In the genomic region with DNA sequence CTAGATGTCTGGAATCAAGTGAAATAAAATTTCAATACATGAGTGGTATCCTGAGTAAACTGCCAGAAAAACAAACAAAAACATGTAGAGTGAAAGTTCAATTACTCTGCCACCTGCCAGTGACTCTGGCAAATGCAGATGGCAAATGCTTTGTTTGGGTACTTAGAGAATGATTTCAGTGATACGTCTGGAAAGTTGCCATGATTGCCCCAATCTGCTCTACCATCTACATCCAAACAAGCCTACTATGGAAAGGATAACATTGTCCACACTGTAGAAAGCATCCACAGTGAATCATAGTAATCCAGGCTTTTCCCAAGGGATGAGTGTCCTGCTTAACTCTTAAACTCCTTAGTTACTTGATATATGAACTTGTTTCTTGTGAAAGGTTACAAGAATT, we compare ENCODE assay signal across 14 cellular contexts. TPM values are rescaled to one million over a fixed set of nuclear protein-coding genes. Genes with fewer than 3 reads are reported as not detected.
DNase-seq lines count a peak whose midpoint lies in the region; ATAC-seq and TF ChIP-seq lines count a peak whose summit lies in the region.
"Had no signal": no experiment of that assay in that cellular context is flagged by ENCODE, and none has a peak within 500 bp of the region (broad histone marks: within the 10 kb centered on the region; RNA-seq: fewer than 3 reads in every experiment).

No MANE protein-coding gene starts in this region.

- TF ChIP-seq CTCF in C4-2B (conservative IDR thresholded peaks at IDR 0.05) = peak; percentile 20
- peak; percentile 32 for TF ChIP-seq CTCF in epithelial cell of proximal tubule (conservative IDR thresholded peaks at IDR 0.05; ENCODE audit: low read depth, low read length)

- no peaks in the 10 kb centered on the region for H3K9me3 Mint-ChIP-seq in activated CD4-positive, alpha-beta memory T cell treated with anti-CD3 and anti-CD28 coated beads for 36 hours
- H3K9me3 Mint-ChIP-seq: activated T-cell treated with anti-CD3 and anti-CD28 coated beads, Interleukin-2, amount 50 U/mL, for 72 hours had no signal

- no peak overlapping the region for H3K27ac Mint-ChIP-seq in activated CD4-positive, alpha-beta memory T cell treated with anti-CD3 and anti-CD28 coated beads for 36 hours
- H3K27ac Mint-ChIP-seq: activated T-cell treated with anti-CD3 and anti-CD28 coated beads, Interleukin-2, amount 50 U/mL, for 72 hours; naive B cell had no signal

- no peak overlapping the region for H3K27ac ChIP-seq in C4-2B
- H3K27ac ChIP-seq: BLaER1 treated with 17β-estradiol and CSF1 and Interleukin-3, amounts not matched to agents 10 nM and 100 nM; coronary artery; suprapubic skin had no signal

- peaks cover 37% of the 10 kb centered on the region for H3K27me3 Mint-ChIP-seq in activated CD4-positive, alpha-beta memory T cell treated with anti-CD3 and anti-CD28 coated beads for 36 hours

- peak; percentile 28 for DNase-seq in HT1080 (ENCODE audit: low read depth)
- peak; percentile 92 for DNase-seq in NCI-H748 (lab: John Stamatoyannopoulos, UW; ENCODE audit: unreplicated experiment)
- DNase-seq in epithelial cell of proximal tubule (ENCODE audit: low read depth) = no peak
- DNase-seq in activated CD4-positive, alpha-beta memory T cell treated with anti-CD3 and anti-CD28 coated beads for 36 hours = no peak
- no peak for DNase-seq in activated CD4-positive, alpha-beta T cell treated with anti-CD3 and anti-CD28 coated beads, Interleukin-2, amount 50 U/mL, for 1 hour
- DNase-seq: activated T-cell treated with anti-CD3 and anti-CD28 coated beads, Interleukin-2, amount 50 U/mL, for 72 hours; naive B cell; NCI-H226 had no signal

- peaks cover 31% of the 10 kb centered on the region for H3K4me1 Mint-ChIP-seq in activated CD4-positive, alpha-beta memory T cell treated with anti-CD3 and anti-CD28 coated beads for 36 hours (ENCODE audit: low read depth)

- H3K4me3 Mint-ChIP-seq in activated CD4-positive, alpha-beta memory T cell treated with anti-CD3 and anti-CD28 coated beads for 36 hours = no peak overlapping the region
- H3K4me3 Mint-ChIP-seq: activated T-cell treated with anti-CD3 and anti-CD28 coated beads, Interleukin-2, amount 50 U/mL, for 72 hours; naive B cell had no signal

- no peak overlapping the region for H3K4me3 ChIP-seq in epithelial cell of proximal tubule (ENCODE audit: low read depth, low read length)
- H3K4me3 ChIP-seq: BLaER1 treated with 17β-estradiol and CSF1 and Interleukin-3, amounts not matched to agents 10 nM and 100 nM; coronary artery; suprapubic skin had no signal

- peaks cover 1% of the 10 kb centered on the region for H3K36me3 Mint-ChIP-seq in activated CD4-positive, alpha-beta memory T cell treated with anti-CD3 and anti-CD28 coated beads for 36 hours

- CTCF ChIA-PET in activated CD4-positive, alpha-beta memory T cell treated with anti-CD3 and anti-CD28 coated beads for 36 hours (lab: Charles Lee) = no interaction called here

- ATAC-seq in GM18520 (IDR thresholded peaks at IDR 0.05; ENCODE audit: unreplicated experiment) = no peak
- no peak for ATAC-seq in HG03571 (IDR thresholded peaks at IDR 0.05; ENCODE audit: unreplicated experiment)
- ATAC-seq: activated T-cell treated with anti-CD3 and anti-CD28 coated beads, Interleukin-2, amount 50 U/mL, for 72 hours had no signal

- POLR2A ChIA-PET in activated CD4-positive, alpha-beta memory T cell treated with anti-CD3 and anti-CD28 coated beads for 36 hours (lab: Charles Lee) = no interaction called here

- intact Hi-C loops in activated CD4-positive, alpha-beta memory T cell treated with anti-CD3 and anti-CD28 coated beads for 36 hours (cut with micrococcal nuclease) = no loop called here

RNA-seq across cellular contexts. Expression of gene SPATA4, which starts 3.4 kb away (rescaled TPM):
- not detected in 2 replicates for total RNA-seq in HT1080 (2014; rRNA removed; shearing (Covaris generic))
- 0.09 and 0.17 TPM in 2 replicates for polyA plus RNA-seq in HT1080 (2015; cell fraction: cytosol; rRNA removed)
- polyA plus RNA-seq in HT1080 (2015; cell fraction: nucleus; rRNA removed) = 0.06 and 0.10 TPM in 2 replicates
- total RNA-seq in epithelial cell of proximal tubule = not detected in 2 replicates
- not detected for total RNA-seq in activated CD4-positive, alpha-beta memory T cell treated with anti-CD3 and anti-CD28 coated beads for 36 hours
- total RNA-seq: activated T-cell treated with anti-CD3 and anti-CD28 coated beads, Interleukin-2, amount 50 U/mL, for 72 hours had no signal

Comparison
In these comparisons a context has a peak if more than half of its experiments do, and no peak if none do; other contexts are left out.
1. DNase-seq: peak in HT1080 (single experiment) and NCI-H748 (single experiment); none in epithelial cell of proximal tubule (single experiment), activated CD4-positive, alpha-beta memory T cell treated with anti-CD3 and anti-CD28 coated beads for 36 hours (single experiment) and activated CD4-positive, alpha-beta T cell treated with anti-CD3 and anti-CD28 coated beads, Interleukin-2, amount 50 U/mL, for 1 hour (single experiment).